Comparison of ENCODE assay signal across 2 cellular contexts in the genomic region with DNA sequence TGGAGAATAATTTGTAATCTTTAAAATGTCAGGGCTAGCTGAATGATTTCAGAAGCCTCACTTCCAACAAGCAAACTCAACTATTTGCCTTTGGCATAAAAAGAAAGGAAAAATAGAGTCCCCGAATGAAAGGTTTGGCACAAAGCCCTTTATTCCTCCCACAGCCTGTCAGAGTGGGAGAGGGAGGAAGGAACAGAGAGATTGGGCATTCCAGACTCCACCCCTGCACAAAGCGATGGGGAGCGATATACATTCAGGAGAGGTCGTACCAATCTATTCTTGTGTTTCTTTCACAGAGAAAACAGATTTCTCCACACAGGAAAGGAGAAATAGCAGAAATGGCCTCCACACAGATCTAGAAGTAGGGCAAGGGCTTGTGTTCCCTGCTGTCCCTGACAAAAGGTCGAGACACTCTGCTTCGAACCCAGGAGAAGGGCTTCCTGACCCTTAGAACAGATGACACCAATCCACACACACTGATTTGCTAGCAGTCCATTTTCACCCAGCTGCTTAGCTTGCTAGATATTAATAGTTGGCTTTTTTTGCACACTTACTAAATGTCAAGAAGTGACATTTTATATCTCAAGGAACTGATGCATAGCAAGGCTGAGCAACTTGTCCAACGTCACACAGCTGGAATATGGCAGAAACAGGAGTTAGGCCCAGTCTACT.
TF ChIP-seq lines count a peak whose summit lies in the region.

No MANE protein-coding gene starts in this region.

TF ChIP-seq in liver, 16 proteins besides CTCF, POLR2A, EP300 and RAD21 (continued from another document):
- TF ChIP-seq, protein P1, sequence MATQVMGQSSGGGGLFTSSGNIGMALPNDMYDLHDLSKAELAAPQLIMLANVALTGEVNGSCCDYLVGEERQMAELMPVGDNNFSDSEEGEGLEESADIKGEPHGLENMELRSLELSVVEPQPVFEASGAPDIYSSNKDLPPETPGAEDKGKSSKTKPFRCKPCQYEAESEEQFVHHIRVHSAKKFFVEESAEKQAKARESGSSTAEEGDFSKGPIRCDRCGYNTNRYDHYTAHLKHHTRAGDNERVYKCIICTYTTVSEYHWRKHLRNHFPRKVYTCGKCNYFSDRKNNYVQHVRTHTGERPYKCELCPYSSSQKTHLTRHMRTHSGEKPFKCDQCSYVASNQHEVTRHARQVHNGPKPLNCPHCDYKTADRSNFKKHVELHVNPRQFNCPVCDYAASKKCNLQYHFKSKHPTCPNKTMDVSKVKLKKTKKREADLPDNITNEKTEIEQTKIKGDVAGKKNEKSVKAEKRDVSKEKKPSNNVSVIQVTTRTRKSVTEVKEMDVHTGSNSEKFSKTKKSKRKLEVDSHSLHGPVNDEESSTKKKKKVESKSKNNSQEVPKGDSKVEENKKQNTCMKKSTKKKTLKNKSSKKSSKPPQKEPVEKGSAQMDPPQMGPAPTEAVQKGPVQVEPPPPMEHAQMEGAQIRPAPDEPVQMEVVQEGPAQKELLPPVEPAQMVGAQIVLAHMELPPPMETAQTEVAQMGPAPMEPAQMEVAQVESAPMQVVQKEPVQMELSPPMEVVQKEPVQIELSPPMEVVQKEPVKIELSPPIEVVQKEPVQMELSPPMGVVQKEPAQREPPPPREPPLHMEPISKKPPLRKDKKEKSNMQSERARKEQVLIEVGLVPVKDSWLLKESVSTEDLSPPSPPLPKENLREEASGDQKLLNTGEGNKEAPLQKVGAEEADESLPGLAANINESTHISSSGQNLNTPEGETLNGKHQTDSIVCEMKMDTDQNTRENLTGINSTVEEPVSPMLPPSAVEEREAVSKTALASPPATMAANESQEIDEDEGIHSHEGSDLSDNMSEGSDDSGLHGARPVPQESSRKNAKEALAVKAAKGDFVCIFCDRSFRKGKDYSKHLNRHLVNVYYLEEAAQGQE (IDR thresholded peaks at IDR 0.05), result no peak
- TF ChIP-seq, protein P2, sequence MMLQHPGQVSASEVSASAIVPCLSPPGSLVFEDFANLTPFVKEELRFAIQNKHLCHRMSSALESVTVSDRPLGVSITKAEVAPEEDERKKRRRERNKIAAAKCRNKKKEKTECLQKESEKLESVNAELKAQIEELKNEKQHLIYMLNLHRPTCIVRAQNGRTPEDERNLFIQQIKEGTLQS (IDR thresholded peaks at IDR 0.05), result no peak
- TF ChIP-seq JUND (IDR thresholded peaks at IDR 0.05) (no peak), HNF4G (IDR thresholded peaks at IDR 0.05) (no peak), EGR1 (IDR thresholded peaks at IDR 0.05; ENCODE audit: low read depth in 2 of 2) (no peak), NR2F2 (IDR thresholded peaks at IDR 0.05) (peak; percentile 89), FOXA2 (IDR thresholded peaks at IDR 0.05) (no peak), YY1 (IDR thresholded peaks at IDR 0.05) (no peak), HNF4A (conservative IDR thresholded peaks at IDR 0.05) (no peak), RXRA (IDR thresholded peaks at IDR 0.05) (peak in 1 of 2 donors; percentile 37), SP1 (IDR thresholded peaks at IDR 0.05) (no peak)
- TF ChIP-seq, protein P3, sequence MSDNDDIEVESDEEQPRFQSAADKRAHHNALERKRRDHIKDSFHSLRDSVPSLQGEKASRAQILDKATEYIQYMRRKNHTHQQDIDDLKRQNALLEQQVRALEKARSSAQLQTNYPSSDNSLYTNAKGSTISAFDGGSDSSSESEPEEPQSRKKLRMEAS (IDR thresholded peaks at IDR 0.05), result no peak
- TF ChIP-seq, protein P4, sequence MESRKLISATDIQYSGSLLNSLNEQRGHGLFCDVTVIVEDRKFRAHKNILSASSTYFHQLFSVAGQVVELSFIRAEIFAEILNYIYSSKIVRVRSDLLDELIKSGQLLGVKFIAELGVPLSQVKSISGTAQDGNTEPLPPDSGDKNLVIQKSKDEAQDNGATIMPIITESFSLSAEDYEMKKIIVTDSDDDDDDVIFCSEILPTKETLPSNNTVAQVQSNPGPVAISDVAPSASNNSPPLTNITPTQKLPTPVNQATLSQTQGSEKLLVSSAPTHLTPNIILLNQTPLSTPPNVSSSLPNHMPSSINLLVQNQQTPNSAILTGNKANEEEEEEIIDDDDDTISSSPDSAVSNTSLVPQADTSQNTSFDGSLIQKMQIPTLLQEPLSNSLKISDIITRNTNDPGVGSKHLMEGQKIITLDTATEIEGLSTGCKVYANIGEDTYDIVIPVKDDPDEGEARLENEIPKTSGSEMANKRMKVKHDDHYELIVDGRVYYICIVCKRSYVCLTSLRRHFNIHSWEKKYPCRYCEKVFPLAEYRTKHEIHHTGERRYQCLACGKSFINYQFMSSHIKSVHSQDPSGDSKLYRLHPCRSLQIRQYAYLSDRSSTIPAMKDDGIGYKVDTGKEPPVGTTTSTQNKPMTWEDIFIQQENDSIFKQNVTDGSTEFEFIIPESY (IDR thresholded peaks at IDR 0.05), result no peak

TF ChIP-seq in HepG2, 621 proteins besides CTCF, POLR2A, EP300 and RAD21 (continued from another document):
- TF ChIP-seq, protein P5, sequence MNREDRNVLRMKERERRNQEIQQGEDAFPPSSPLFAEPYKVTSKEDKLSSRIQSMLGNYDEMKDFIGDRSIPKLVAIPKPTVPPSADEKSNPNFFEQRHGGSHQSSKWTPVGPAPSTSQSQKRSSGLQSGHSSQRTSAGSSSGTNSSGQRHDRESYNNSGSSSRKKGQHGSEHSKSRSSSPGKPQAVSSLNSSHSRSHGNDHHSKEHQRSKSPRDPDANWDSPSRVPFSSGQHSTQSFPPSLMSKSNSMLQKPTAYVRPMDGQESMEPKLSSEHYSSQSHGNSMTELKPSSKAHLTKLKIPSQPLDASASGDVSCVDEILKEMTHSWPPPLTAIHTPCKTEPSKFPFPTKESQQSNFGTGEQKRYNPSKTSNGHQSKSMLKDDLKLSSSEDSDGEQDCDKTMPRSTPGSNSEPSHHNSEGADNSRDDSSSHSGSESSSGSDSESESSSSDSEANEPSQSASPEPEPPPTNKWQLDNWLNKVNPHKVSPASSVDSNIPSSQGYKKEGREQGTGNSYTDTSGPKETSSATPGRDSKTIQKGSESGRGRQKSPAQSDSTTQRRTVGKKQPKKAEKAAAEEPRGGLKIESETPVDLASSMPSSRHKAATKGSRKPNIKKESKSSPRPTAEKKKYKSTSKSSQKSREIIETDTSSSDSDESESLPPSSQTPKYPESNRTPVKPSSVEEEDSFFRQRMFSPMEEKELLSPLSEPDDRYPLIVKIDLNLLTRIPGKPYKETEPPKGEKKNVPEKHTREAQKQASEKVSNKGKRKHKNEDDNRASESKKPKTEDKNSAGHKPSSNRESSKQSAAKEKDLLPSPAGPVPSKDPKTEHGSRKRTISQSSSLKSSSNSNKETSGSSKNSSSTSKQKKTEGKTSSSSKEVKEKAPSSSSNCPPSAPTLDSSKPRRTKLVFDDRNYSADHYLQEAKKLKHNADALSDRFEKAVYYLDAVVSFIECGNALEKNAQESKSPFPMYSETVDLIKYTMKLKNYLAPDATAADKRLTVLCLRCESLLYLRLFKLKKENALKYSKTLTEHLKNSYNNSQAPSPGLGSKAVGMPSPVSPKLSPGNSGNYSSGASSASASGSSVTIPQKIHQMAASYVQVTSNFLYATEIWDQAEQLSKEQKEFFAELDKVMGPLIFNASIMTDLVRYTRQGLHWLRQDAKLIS (CRISPR knock-in tag; IDR thresholded peaks at IDR 0.05), result no peak
- TF ChIP-seq, protein P6, sequence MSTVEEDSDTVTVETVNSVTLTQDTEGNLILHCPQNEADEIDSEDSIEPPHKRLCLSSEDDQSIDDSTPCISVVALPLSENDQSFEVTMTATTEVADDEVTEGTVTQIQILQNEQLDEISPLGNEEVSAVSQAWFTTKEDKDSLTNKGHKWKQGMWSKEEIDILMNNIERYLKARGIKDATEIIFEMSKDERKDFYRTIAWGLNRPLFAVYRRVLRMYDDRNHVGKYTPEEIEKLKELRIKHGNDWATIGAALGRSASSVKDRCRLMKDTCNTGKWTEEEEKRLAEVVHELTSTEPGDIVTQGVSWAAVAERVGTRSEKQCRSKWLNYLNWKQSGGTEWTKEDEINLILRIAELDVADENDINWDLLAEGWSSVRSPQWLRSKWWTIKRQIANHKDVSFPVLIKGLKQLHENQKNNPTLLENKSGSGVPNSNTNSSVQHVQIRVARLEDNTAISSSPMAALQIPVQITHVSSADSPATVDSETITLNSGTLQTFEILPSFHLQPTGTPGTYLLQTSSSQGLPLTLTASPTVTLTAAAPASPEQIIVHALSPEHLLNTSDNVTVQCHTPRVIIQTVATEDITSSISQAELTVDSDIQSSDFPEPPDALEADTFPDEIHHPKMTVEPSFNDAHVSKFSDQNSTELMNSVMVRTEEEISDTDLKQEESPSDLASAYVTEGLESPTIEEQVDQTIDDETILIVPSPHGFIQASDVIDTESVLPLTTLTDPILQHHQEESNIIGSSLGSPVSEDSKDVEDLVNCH (CRISPR knock-in tag; IDR thresholded peaks at IDR 0.05), result no peak
- TF ChIP-seq CREM (IDR thresholded peaks at IDR 0.05) (no peak), CREM (CRISPR knock-in tag; IDR thresholded peaks at IDR 0.05) (no peak), ZSCAN25 (CRISPR knock-in tag; IDR thresholded peaks at IDR 0.05) (no peak), PPARG (CRISPR knock-in tag; conservative IDR thresholded peaks at IDR 0.05) (no peak), ADNP (CRISPR knock-in tag; IDR thresholded peaks at IDR 0.05) (no peak), ZBTB3 (CRISPR knock-in tag; IDR thresholded peaks at IDR 0.05; ENCODE audit: borderline replicate concordance, low read depth) (no peak), STAG1 (CRISPR knock-in tag; IDR thresholded peaks at IDR 0.05) (no peak), DMAP1 (CRISPR knock-in tag; IDR thresholded peaks at IDR 0.05) (no peak), ZIK1 (CRISPR knock-in tag; IDR thresholded peaks at IDR 0.05; ENCODE audit: borderline replicate concordance, low read depth) (no peak), POLR2G (IDR thresholded peaks at IDR 0.05; ENCODE audit: low read depth, low read length) (no peak), IRX3 (CRISPR knock-in tag; IDR thresholded peaks at IDR 0.05; ENCODE audit: borderline replicate concordance, low read depth) (no peak), NCOA2 (CRISPR knock-in tag; IDR thresholded peaks at IDR 0.05) (no peak), THAP11 (CRISPR knock-in tag; IDR thresholded peaks at IDR 0.05) (no peak), PHF5A (CRISPR knock-in tag; IDR thresholded peaks at IDR 0.05; ENCODE audit: low read depth, unreplicated experiment) (no peak), MAFG (CRISPR knock-in tag; IDR thresholded peaks at IDR 0.05) (no peak)
- TF ChIP-seq, protein P7, sequence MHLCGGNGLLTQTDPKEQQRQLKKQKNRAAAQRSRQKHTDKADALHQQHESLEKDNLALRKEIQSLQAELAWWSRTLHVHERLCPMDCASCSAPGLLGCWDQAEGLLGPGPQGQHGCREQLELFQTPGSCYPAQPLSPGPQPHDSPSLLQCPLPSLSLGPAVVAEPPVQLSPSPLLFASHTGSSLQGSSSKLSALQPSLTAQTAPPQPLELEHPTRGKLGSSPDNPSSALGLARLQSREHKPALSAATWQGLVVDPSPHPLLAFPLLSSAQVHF (CRISPR knock-in tag; IDR thresholded peaks at IDR 0.05), result no peak
- TF ChIP-seq, protein P8, sequence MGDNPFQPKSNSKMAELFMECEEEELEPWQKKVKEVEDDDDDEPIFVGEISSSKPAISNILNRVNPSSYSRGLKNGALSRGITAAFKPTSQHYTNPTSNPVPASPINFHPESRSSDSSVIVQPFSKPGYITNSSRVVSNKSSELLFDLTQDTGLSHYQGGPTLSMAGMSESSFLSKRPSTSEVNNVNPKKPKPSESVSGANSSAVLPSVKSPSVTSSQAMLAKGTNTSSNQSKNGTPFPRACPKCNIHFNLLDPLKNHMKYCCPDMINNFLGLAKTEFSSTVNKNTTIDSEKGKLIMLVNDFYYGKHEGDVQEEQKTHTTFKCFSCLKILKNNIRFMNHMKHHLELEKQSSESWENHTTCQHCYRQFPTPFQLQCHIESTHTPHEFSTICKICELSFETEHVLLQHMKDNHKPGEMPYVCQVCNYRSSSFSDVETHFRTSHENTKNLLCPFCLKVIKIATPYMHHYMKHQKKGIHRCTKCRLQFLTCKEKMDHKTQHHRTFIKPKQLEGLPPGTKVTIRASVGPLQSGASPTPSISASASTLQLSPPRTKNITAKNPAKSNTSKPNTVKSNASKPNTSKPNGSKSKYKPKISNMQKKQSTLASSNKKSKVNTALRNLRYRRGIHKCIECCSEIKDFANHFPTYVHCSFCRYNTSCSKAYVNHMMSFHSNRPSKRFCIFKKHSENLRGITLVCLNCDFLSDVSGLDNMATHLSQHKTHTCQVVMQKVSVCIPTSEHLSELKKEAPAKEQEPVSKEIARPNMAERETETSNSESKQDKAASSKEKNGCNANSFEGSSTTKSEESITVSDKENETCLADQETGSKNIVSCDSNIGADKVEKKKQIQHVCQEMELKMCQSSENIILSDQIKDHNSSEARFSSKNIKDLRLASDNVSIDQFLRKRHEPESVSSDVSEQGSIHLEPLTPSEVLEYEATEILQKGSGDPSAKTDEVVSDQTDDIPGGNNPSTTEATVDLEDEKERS (CRISPR knock-in tag; IDR thresholded peaks at IDR 0.05), result no peak
- TF ChIP-seq, protein P9, sequence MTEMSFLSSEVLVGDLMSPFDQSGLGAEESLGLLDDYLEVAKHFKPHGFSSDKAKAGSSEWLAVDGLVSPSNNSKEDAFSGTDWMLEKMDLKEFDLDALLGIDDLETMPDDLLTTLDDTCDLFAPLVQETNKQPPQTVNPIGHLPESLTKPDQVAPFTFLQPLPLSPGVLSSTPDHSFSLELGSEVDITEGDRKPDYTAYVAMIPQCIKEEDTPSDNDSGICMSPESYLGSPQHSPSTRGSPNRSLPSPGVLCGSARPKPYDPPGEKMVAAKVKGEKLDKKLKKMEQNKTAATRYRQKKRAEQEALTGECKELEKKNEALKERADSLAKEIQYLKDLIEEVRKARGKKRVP (CRISPR knock-in tag; IDR thresholded peaks at IDR 0.05), result no peak
